ENCODE assay signal across 20 cellular contexts in the genomic region with DNA sequence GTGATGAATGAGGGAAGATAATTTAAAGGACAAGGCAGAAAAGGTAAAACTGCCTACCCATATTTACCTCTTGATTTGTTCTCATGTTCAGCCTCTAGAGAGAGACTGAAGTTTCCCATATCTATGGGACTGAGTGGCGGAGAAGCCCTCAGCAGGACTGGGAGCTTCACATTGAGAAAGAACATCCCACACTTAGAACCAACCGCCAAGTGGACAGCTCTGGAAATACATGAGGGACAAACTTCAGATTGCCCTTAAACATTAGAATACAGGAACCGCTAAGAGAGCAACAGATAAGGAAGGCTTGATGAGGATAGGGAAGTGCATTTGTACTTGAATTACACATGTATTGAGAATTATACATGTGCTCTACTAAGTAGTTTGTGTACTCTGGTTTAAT.
DNase-seq lines count a peak whose midpoint lies in the region; ATAC-seq and TF ChIP-seq lines count a peak whose summit lies in the region.
"Had no signal": no experiment of that assay in that cellular context is flagged by ENCODE, and none has a peak within 500 bp of the region (broad histone marks: within the 10 kb centered on the region; RNA-seq: fewer than 3 reads in every experiment).

No MANE protein-coding gene starts in this region.

- H3K4me3 ChIP-seq in neural progenitor cell (no peak overlapping the region), lower lobe of right lung (no peak overlapping the region), brain microvascular endothelial cell (ENCODE audit: low read depth, low read length) (no peak overlapping the region)
- H3K4me3 ChIP-seq: PC-9 had no signal

- no peak overlapping the region for H3K9ac ChIP-seq in neural progenitor cell

- H4K20me1 ChIP-seq in neural progenitor cell (ENCODE audit: low read depth), result no peaks in the 10 kb centered on the region

- H3K27me3 Mint-ChIP-seq in WTC11 (ENCODE audit: low read depth), result no peaks in the 10 kb centered on the region
- H3K27me3 Mint-ChIP-seq in neural progenitor cell (ENCODE audit: insufficient read depth, low read depth), result no peaks in the 10 kb centered on the region

- H3K27ac Mint-ChIP-seq in WTC11, result no peak overlapping the region
- no peak overlapping the region for H3K27ac Mint-ChIP-seq in neural progenitor cell

- in situ Hi-C loops in brain microvascular endothelial cell (cut with HindIII; ENCODE audit: low pct_ligation_motif_present, low sequenced_read_pairs), result no loop called here

- H3K27me3 ChIP-seq in neural progenitor cell (no peaks in the 10 kb centered on the region), lower lobe of right lung (ENCODE audit: low read depth) (no peaks in the 10 kb centered on the region), brain microvascular endothelial cell (replicated peaks) (no peaks in the 10 kb centered on the region)

- 0 out of 2 replicates have a peak, but pooled peaks have one; percentile 4 for TF ChIP-seq CTCF in WTC11 (IDR thresholded peaks at IDR 0.05)
- peak; percentile 23 for TF ChIP-seq CTCF in neural progenitor cell (IDR thresholded peaks at IDR 0.05)
- no peak for TF ChIP-seq CTCF in lower lobe of right lung (IDR thresholded peaks at IDR 0.05)
- TF ChIP-seq CTCF in brain microvascular endothelial cell (IDR thresholded peaks at IDR 0.05; ENCODE audit: low read depth, low read length, missing control alignments), result no peak

- no peaks in the 10 kb centered on the region for H3K79me2 ChIP-seq in neural progenitor cell (ENCODE audit: low read depth)

- H3K4me2 ChIP-seq in neural progenitor cell, result no peak overlapping the region
- H3K4me2 ChIP-seq: PC-9 had no signal

- intact Hi-C loops in lower lobe of right lung (cut with DNase I), result no loop called here

- peaks cover 3% of the 10 kb centered on the region for H3K4me1 Mint-ChIP-seq in WTC11
- H3K4me1 Mint-ChIP-seq in neural progenitor cell, result peaks cover 2% of the 10 kb centered on the region

- DNase-seq in SKM-1 treated with dmso at 0.1 percent for 144 hours (lab: John Stamatoyannopoulos, UW; ENCODE audit: unreplicated experiment), result peak; percentile 6
- DNase-seq in SKM-1 (lab: John Stamatoyannopoulos, UW; ENCODE audit: unreplicated experiment), result no peak
- peak; percentile 15 to 28 for DNase-seq in Kasumi-1 (lab: John Stamatoyannopoulos, UW)
- DNase-seq in WTC11 (ENCODE audit: low spot score), result no peak
- DNase-seq in neural progenitor cell (ENCODE audit: low spot score), result no peak
- no peak for DNase-seq in lower lobe of right lung
- no peak for DNase-seq in brain microvascular endothelial cell
- DNase-seq: Calu3; DND-41; GF-D8; Karpas-422; NCI-H1048; NCI-H2107; NCI-H226; NCI-H526; NK-92 treated with Interleukin-12 subunit alpha and Interleukin-12 subunit beta, amount 100 ng/mL, for 24 hours; PC-9; Right ventricle myocardium superior had no signal

- CTCF ChIA-PET in WTC11 (lab: Charles Lee), result interaction anchor here (0.5 to 1.3 kb wide), 3 partner anchors 17 to 223 kb away, joined by 3 to 5 read pairs (median 4); no protein-coding TSS in a partner anchor

- no peaks in the 10 kb centered on the region for H3K9me3 ChIP-seq in neural progenitor cell (ENCODE audit: low read depth)
- no peaks in the 10 kb centered on the region for H3K9me3 ChIP-seq in lower lobe of right lung

- H3K27ac ChIP-seq in neural progenitor cell (no peak overlapping the region), lower lobe of right lung (no peak overlapping the region), brain microvascular endothelial cell (no peak overlapping the region)
- H3K27ac ChIP-seq: PC-9 had no signal

- ATAC-seq in WTC11, result peak; percentile 89
- ATAC-seq in lower lobe of right lung, result no peak
- no peak for ATAC-seq in GM21515 (IDR thresholded peaks at IDR 0.05; ENCODE audit: unreplicated experiment)
- ATAC-seq: SK-N-SH treated with all-trans-retinoic acid at 6 μM for 48 hours had no signal

- H3K36me3 ChIP-seq in neural progenitor cell (no peaks in the 10 kb centered on the region), lower lobe of right lung (no peaks in the 10 kb centered on the region), brain microvascular endothelial cell (replicated peaks) (no peaks in the 10 kb centered on the region)

- no peaks in the 10 kb centered on the region for H3K36me3 Mint-ChIP-seq in WTC11
- no peaks in the 10 kb centered on the region for H3K36me3 Mint-ChIP-seq in neural progenitor cell

- H3F3A ChIP-seq in neural progenitor cell (ENCODE audit: low read depth), result no peaks in the 10 kb centered on the region

- H3K4me1 ChIP-seq in neural progenitor cell, result no peaks in the 10 kb centered on the region
- H3K4me1 ChIP-seq in lower lobe of right lung, result no peaks in the 10 kb centered on the region

- H3K9me3 Mint-ChIP-seq in WTC11 (peaks cover 4% of the 10 kb centered on the region; the same call in 1 of the 2 replicates), neural progenitor cell (no peaks in the 10 kb centered on the region)

- H3K4me3 Mint-ChIP-seq in WTC11, result no peak overlapping the region
- no peak overlapping the region for H3K4me3 Mint-ChIP-seq in neural progenitor cell

- H2AFZ ChIP-seq in neural progenitor cell (replicated peaks), result no peak overlapping the region
- H2AFZ ChIP-seq: PC-9 had no signal

- POLR2A ChIA-PET in WTC11 (lab: Charles Lee), result no interaction called here

TF ChIP-seq in WTC11, 78 proteins besides CTCF, POLR2A, EP300 and RAD21:
- TF ChIP-seq, protein P1, sequence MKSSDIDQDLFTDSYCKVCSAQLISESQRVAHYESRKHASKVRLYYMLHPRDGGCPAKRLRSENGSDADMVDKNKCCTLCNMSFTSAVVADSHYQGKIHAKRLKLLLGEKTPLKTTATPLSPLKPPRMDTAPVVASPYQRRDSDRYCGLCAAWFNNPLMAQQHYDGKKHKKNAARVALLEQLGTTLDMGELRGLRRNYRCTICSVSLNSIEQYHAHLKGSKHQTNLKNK (CRISPR knock-in tag; IDR thresholded peaks at IDR 0.05), result no peak
- TF ChIP-seq, protein P2, sequence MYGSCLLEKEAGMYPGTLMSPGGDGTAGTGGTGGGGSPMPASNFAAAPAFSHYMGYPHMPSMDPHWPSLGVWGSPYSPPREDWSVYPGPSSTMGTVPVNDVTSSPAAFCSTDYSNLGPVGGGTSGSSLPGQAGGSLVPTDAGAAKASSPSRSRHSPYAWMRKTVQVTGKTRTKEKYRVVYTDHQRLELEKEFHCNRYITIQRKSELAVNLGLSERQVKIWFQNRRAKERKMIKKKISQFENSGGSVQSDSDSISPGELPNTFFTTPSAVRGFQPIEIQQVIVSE (CRISPR knock-in tag; IDR thresholded peaks at IDR 0.05; ENCODE audit: borderline replicate concordance), result no peak
- TF ChIP-seq, protein P3, sequence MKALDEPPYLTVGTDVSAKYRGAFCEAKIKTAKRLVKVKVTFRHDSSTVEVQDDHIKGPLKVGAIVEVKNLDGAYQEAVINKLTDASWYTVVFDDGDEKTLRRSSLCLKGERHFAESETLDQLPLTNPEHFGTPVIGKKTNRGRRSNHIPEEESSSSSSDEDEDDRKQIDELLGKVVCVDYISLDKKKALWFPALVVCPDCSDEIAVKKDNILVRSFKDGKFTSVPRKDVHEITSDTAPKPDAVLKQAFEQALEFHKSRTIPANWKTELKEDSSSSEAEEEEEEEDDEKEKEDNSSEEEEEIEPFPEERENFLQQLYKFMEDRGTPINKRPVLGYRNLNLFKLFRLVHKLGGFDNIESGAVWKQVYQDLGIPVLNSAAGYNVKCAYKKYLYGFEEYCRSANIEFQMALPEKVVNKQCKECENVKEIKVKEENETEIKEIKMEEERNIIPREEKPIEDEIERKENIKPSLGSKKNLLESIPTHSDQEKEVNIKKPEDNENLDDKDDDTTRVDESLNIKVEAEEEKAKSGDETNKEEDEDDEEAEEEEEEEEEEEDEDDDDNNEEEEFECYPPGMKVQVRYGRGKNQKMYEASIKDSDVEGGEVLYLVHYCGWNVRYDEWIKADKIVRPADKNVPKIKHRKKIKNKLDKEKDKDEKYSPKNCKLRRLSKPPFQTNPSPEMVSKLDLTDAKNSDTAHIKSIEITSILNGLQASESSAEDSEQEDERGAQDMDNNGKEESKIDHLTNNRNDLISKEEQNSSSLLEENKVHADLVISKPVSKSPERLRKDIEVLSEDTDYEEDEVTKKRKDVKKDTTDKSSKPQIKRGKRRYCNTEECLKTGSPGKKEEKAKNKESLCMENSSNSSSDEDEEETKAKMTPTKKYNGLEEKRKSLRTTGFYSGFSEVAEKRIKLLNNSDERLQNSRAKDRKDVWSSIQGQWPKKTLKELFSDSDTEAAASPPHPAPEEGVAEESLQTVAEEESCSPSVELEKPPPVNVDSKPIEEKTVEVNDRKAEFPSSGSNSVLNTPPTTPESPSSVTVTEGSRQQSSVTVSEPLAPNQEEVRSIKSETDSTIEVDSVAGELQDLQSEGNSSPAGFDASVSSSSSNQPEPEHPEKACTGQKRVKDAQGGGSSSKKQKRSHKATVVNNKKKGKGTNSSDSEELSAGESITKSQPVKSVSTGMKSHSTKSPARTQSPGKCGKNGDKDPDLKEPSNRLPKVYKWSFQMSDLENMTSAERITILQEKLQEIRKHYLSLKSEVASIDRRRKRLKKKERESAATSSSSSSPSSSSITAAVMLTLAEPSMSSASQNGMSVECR (CRISPR knock-in tag; IDR thresholded peaks at IDR 0.05; ENCODE audit: borderline replicate concordance), result no peak
- TF ChIP-seq, protein P4, sequence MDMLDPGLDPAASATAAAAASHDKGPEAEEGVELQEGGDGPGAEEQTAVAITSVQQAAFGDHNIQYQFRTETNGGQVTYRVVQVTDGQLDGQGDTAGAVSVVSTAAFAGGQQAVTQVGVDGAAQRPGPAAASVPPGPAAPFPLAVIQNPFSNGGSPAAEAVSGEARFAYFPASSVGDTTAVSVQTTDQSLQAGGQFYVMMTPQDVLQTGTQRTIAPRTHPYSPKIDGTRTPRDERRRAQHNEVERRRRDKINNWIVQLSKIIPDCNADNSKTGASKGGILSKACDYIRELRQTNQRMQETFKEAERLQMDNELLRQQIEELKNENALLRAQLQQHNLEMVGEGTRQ (CRISPR knock-in tag; IDR thresholded peaks at IDR 0.05), result no peak
- TF ChIP-seq, protein P5, sequence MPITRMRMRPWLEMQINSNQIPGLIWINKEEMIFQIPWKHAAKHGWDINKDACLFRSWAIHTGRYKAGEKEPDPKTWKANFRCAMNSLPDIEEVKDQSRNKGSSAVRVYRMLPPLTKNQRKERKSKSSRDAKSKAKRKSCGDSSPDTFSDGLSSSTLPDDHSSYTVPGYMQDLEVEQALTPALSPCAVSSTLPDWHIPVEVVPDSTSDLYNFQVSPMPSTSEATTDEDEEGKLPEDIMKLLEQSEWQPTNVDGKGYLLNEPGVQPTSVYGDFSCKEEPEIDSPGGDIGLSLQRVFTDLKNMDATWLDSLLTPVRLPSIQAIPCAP (CRISPR knock-in tag; IDR thresholded peaks at IDR 0.05), result no peak

Comparison
In these comparisons a context has a peak if more than half of its experiments do, and no peak if none do; other contexts are left out.
1. DNase-seq: peak in SKM-1 treated with dmso at 0.1 percent for 144 hours (single experiment) and Kasumi-1 (2 of 2); none in SKM-1 (single experiment), WTC11 (single experiment), neural progenitor cell (single experiment), lower lobe of right lung (single experiment) and brain microvascular endothelial cell (single experiment).
2. CTCF ChIP-seq: peak in WTC11 (single experiment) and neural progenitor cell (single experiment); none in lower lobe of right lung (single experiment) and brain microvascular endothelial cell (single experiment).